Comparison of ENCODE assay signal across 7 cellular contexts in genomic region chr16:25367773-25368172, GRCh38.
"Had no signal": no experiment of that assay in that cellular context is flagged by ENCODE, and none has a peak within 500 bp of the region (broad histone marks: within the 10 kb centered on the region; RNA-seq: fewer than 3 reads in every experiment).

No MANE protein-coding gene starts in this region.

- ATAC-seq: GM23338, HCT116 had no signal

- H3K4me1 ChIP-seq: HAP-1 had no signal

- DNase-seq: H7, HFFc6, KG1 had no signal

- H3K4me2 ChIP-seq: GM23338 had no signal

- H3K36me3 ChIP-seq: HAP-1 had no signal

- H3K4me3 ChIP-seq: GM23338, HAP-1 had no signal

- H2AFZ ChIP-seq: GM23338 had no signal

- H3K9me3 ChIP-seq: HAP-1 had no signal

- H3K27ac ChIP-seq: HL-60 had no signal
